Comparison of ENCODE assay signal across 15 cellular contexts in the genomic region with DNA sequence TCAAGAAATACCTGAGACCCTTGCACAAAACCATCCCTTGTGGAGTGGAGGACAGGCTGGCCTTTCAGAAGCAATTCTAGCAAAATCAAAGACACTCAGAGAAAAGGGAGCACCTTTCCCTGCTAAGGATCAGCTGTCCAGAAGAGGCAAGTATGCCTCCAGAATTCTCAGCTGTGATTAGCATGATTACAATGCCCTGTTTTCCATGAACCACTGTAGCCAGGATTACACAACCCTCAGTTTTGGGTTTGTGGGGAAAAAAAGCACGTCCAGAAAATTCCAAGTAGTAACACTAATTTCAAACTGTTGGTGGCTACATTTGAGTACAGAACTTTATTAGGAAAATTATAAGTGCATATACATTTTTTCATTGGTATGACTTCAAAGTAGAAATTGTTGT. TPM values are rescaled to one million over a fixed set of nuclear protein-coding genes. Genes with fewer than 3 reads are reported as not detected.
"Had no signal": no experiment of that assay in that cellular context is flagged by ENCODE, and none has a peak within 500 bp of the region (broad histone marks: within the 10 kb centered on the region; RNA-seq: fewer than 3 reads in every experiment).

No MANE protein-coding gene starts in this region.

- H3K27me3 ChIP-seq: ascending aorta, esophagus squamous epithelium, ovary, testis had no signal

- DNase-seq: activated CD4-positive, alpha-beta T cell treated with anti-CD3 and anti-CD28 coated beads, Interleukin-2, amount 50 U/mL, for 4 hours; activated CD8-positive, alpha-beta memory T cell treated with anti-CD3 and anti-CD28 coated beads, Interleukin-2, amount 10 ng/mL, durations not matched to agents 7 days and 5 days; activated gamma-delta T cell; activated naive CD8-positive, alpha-beta T cell treated with anti-CD3 and anti-CD28 coated beads for 36 hours; activated T-cell treated with anti-CD3 and anti-CD28 coated beads, Interleukin-2, amount 50 U/mL, for 4 hours; esophagus squamous epithelium; ovary; stimulated activated CD4-positive, alpha-beta T cell treated with anti-CD3 and anti-CD28 coated beads, Interleukin-15, amount 100 ng/mL, for 24 hours; stimulated activated CD4-positive, alpha-beta T cell treated with anti-CD3 and anti-CD28 coated beads, Interleukin-4, amount 100 ng/mL, for 24 hours; T-helper 2 cell had no signal

- H3K4me1 ChIP-seq: ascending aorta, esophagus squamous epithelium, testis had no signal

- H3K4me3 ChIP-seq: ascending aorta, esophagus squamous epithelium, gastroesophageal sphincter, ovary, testis had no signal

- ATAC-seq: activated CD4-positive, CD25-positive, alpha-beta regulatory T cell treated with anti-CD3 and anti-CD28 coated beads, Interleukin-2, amount 50 U/mL, for 24 hours; activated CD8-positive, alpha-beta memory T cell treated with anti-CD3 and anti-CD28 coated beads, Interleukin-2, amount 10 ng/mL, durations not matched to agents 7 days and 5 days; activated T-cell treated with anti-CD3 and anti-CD28 coated beads, Interleukin-2, amount 50 U/mL, for 4 hours; gastroesophageal sphincter had no signal

- H3K27ac ChIP-seq: ascending aorta, esophagus squamous epithelium, gastroesophageal sphincter, ovary, testis had no signal

- FAIRE-seq: TTC549 had no signal

- H3K9me3 ChIP-seq: ascending aorta, esophagus squamous epithelium, gastroesophageal sphincter, ovary, testis had no signal

- H3K36me3 ChIP-seq: ovary had no signal

RNA-seq across cellular contexts. Expression of a gene that starts 15.0 kb away (rescaled TPM):
- total RNA-seq: activated CD8-positive, alpha-beta memory T cell treated with anti-CD3 and anti-CD28 coated beads, Interleukin-2, amount 10 ng/mL, durations not matched to agents 7 days and 5 days; activated naive CD8-positive, alpha-beta T cell treated with anti-CD3 and anti-CD28 coated beads for 36 hours had no signal
